ENCODE assay signal across 1 cellular context in genomic region chr11:65366340-65366773, GRCh38.
TF ChIP-seq lines count a peak whose summit lies in the region.

No MANE protein-coding gene starts in this region.

TF ChIP-seq in K562, 482 proteins besides CTCF, POLR2A, EP300 and RAD21 (continued from another document):
- TF ChIP-seq CREB5 (CRISPR knock-in tag; IDR thresholded peaks at IDR 0.05), result no peak
- TF ChIP-seq HMG20A (CRISPR knock-in tag; conservative IDR thresholded peaks at IDR 0.05), result no peak
- TF ChIP-seq MBD1 (CRISPR knock-in tag; IDR thresholded peaks at IDR 0.05), result no peak
- TF ChIP-seq JUND (IDR thresholded peaks at IDR 0.05; ENCODE audit: borderline replicate concordance, low read depth, low read length), result no peak
- no peak for TF ChIP-seq JUND (tag; IDR thresholded peaks at IDR 0.05; ENCODE audit: borderline replicate concordance, low read depth, low read length)
